9 cellular contexts compared by ENCODE assay signal in the genomic region with DNA sequence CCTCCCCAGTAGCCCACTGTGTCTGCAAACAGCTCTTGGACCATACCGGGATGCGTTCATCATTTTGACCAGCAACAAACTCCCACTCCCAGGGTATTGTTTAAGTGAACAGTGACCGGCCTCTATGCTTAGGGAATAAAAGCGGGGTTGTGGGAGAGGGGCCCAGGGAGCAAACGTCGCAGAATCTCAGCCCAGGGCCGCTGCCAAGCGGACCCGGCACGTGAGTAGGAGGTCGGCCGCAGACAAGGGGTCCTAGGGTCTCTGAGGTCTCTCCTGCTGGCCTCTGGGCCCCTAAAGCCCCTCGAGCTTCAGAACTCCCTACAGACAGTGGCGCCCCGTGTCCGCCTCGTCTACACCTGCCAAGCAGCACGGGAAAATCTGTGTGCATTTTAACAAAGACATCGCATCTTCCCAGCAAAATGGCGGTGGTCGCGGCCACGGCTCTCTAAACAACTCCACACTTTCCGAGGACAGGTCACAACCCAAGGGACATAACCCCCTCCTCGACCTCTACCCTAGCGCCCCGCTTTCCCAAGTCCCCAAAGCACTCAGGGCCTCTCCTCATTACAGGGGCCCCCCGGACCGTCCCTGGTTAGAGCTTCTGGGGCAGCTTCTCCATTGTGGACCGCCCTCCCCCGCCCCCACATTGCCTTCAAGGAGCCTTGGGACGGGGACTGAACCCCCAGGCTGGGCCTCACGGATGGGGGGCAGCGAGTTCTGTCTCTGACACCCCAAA. TPM values are rescaled to one million over a fixed set of nuclear protein-coding genes. Genes with fewer than 3 reads are reported as not detected.
DNase-seq lines count a peak whose midpoint lies in the region; ATAC-seq and TF ChIP-seq lines count a peak whose summit lies in the region.
"Had no signal": no experiment of that assay in that cellular context is flagged by ENCODE, and none has a peak within 500 bp of the region (broad histone marks: within the 10 kb centered on the region; RNA-seq: fewer than 3 reads in every experiment).

No MANE protein-coding gene starts in this region.

- no peaks in the 10 kb centered on the region; the same call in 1 of the 2 replicates for H4K20me1 ChIP-seq in SK-N-SH (ENCODE audit: insufficient read depth)

- peaks cover 22% of the 10 kb centered on the region for H3K79me2 ChIP-seq in SK-N-SH (ENCODE audit: insufficient read depth)

- ATAC-seq in SK-N-SH treated with all-trans-retinoic acid at 6 μM for 48 hours (no peak), GM18861 (IDR thresholded peaks at IDR 0.05; ENCODE audit: unreplicated experiment) (no peak)
- no peak for ATAC-seq in stimulated activated naive B cell treated with anti-CD40 and anti-IgM and Interleukin-4, amounts not matched to agents 10 μg/mL and 1 μg/mL and 100 μg/mL, for 72 hours (replicated peaks)

- H2AFZ ChIP-seq in SK-N-SH (ENCODE audit: low read depth) = no peak overlapping the region; the same call in 1 of the 2 replicates

- DNase-seq in SK-N-SH (no peak), SK-N-MC (ENCODE audit: low read depth, low spot score) (no peak), iPS DF 6.9 (ENCODE audit: low read depth, low spot score) (no peak), NCI-H2081 treated with DMSO at 0.1 percent for 48 hours (lab: John Stamatoyannopoulos, UW) (no peak), SIG-M5 treated with dmso at 0.1 percent for 504 hours (lab: John Stamatoyannopoulos, UW; ENCODE audit: unreplicated experiment) (no peak)
- DNase-seq in stimulated activated naive B cell treated with anti-CD40 and anti-IgM and Interleukin-4, amounts not matched to agents 10 μg/mL and 1 μg/mL and 100 μg/mL, for 72 hours = no peak
- DNase-seq: KBM-7 had no signal

- peaks cover 0 to 4% of the 10 kb centered on the region in 2 donors for H3K36me3 Mint-ChIP-seq in stimulated activated naive B cell treated with anti-CD40 and anti-IgM and Interleukin-4, amounts not matched to agents 10 μg/mL and 1 μg/mL and 100 μg/mL, for 72 hours

- peaks cover 17% of the 10 kb centered on the region for H3F3A ChIP-seq in SK-N-SH (replicated peaks; ENCODE audit: insufficient read depth)

- H3K9ac ChIP-seq in SK-N-SH = peak overlapping the region; percentile 65
- H3K9ac ChIP-seq in SK-N-MC (ENCODE audit: insufficient read length) = peak overlapping the region; percentile 84

- no peaks in the 10 kb centered on the region for H3K9me3 Mint-ChIP-seq in stimulated activated naive B cell treated with anti-CD40 and anti-IgM and Interleukin-4, amounts not matched to agents 10 μg/mL and 1 μg/mL and 100 μg/mL, for 72 hours

- H3K36me3 ChIP-seq in SK-N-SH (replicated peaks in 1 of 2; ENCODE audit: control insufficient read depth in 1 of 2, insufficient read depth in 2 of 2, low read length in 1 of 2) = no peaks in the 10 kb centered on the region
- H3K36me3 ChIP-seq in SK-N-MC (ENCODE audit: insufficient read depth, low read length) = no peaks in the 10 kb centered on the region
- no peaks in the 10 kb centered on the region for H3K36me3 ChIP-seq in iPS DF 6.9 (ENCODE audit: control insufficient read depth, insufficient read depth, low read length)

- H3K4me3 ChIP-seq in SK-N-SH (ENCODE audit: low read depth in 2 of 2, low read length in 1 of 2) (no peak overlapping the region), SK-N-MC (peak overlapping the region; percentile 79), iPS DF 6.9 (ENCODE audit: low read length) (peak overlapping the region; percentile 65; the same call in 1 of the 2 replicates)

- peaks cover 0 to 31% of the 10 kb centered on the region in 2 experiments; a peak in 2 of 4 replicates for H3K4me1 ChIP-seq in SK-N-SH (ENCODE audit: control insufficient read depth in 1 of 2, insufficient read depth in 2 of 2, low read depth in 1 of 2, low read length in 1 of 2)
- peaks cover 7% of the 10 kb centered on the region for H3K4me1 ChIP-seq in iPS DF 6.9 (ENCODE audit: control insufficient read depth, insufficient read depth, low read length)

- peaks cover 29 to 58% of the 10 kb centered on the region in 2 donors for H3K4me1 Mint-ChIP-seq in stimulated activated naive B cell treated with anti-CD40 and anti-IgM and Interleukin-4, amounts not matched to agents 10 μg/mL and 1 μg/mL and 100 μg/mL, for 72 hours

- no peak for TF ChIP-seq EP300 in SK-N-SH (IDR thresholded peaks at IDR 0.05; ENCODE audit: borderline replicate concordance in 1 of 2, low read depth in 1 of 2, low read length in 1 of 2)

- no peaks in the 10 kb centered on the region for H3K27me3 ChIP-seq in SK-N-SH (ENCODE audit: insufficient read depth)
- H3K27me3 ChIP-seq in iPS DF 6.9 (ENCODE audit: control insufficient read depth, insufficient read depth, low read length) = peaks cover 13% of the 10 kb centered on the region

- H3K9me3 ChIP-seq in SK-N-SH = no peaks in the 10 kb centered on the region
- no peaks in the 10 kb centered on the region for H3K9me3 ChIP-seq in SK-N-MC (ENCODE audit: low read depth, low read length)
- H3K9me3 ChIP-seq in iPS DF 6.9 (ENCODE audit: control insufficient read depth, insufficient read depth, low read length) = no peaks in the 10 kb centered on the region

- POLR2A ChIA-PET in SK-N-SH (lab: Yijun Ruan, JAX) = interaction anchor here (1.4 to 1.5 kb wide), 5 partner anchors 10 to 195 kb away, joined by 3 to 9 read pairs (median 4); a partner anchor contains a TSS

- WGBS in SK-N-SH (ENCODE audit: low lambda C conversion rate) = 74% methylated on average over 29 of the region's 34 CpGs
- no CpG with 5 or more reads among the region's 34 CpGs for WGBS in iPS DF 6.9 (ENCODE audit: insufficient coverage, insufficient read length)

- no peak for TF ChIP-seq RAD21 in SK-N-SH (IDR thresholded peaks at IDR 0.05; ENCODE audit: low read length)

- H3K27ac ChIP-seq in SK-N-SH (ENCODE audit: low read depth in 2 of 2, low read length in 1 of 2) = no peak overlapping the region; a peak in 1 of 4 replicates
- no peak overlapping the region for H3K27ac ChIP-seq in SK-N-MC
- H3K27ac ChIP-seq in iPS DF 6.9 (ENCODE audit: low read length) = no peak overlapping the region

- peak overlapping the region; percentile 98; the same call in 1 of the 2 replicates for H3K4me2 ChIP-seq in SK-N-SH

- H3K4me3 Mint-ChIP-seq in stimulated activated naive B cell treated with anti-CD40 and anti-IgM and Interleukin-4, amounts not matched to agents 10 μg/mL and 1 μg/mL and 100 μg/mL, for 72 hours = peak overlapping the region; percentile 73 to 79

- CTCF ChIA-PET in SK-N-SH (lab: Yijun Ruan, JAX) = interaction anchor here (0.6 to 2.0 kb wide), 2 partner anchors 59 to 140 kb away, joined by 3 to 7 read pairs; no protein-coding TSS in a partner anchor

- TF ChIP-seq CTCF in SK-N-SH (IDR thresholded peaks at IDR 0.05) = no peak

- peak overlapping the region; percentile 85 for H3K27ac Mint-ChIP-seq in stimulated activated naive B cell treated with anti-CD40 and anti-IgM and Interleukin-4, amounts not matched to agents 10 μg/mL and 1 μg/mL and 100 μg/mL, for 72 hours

- no peaks in the 10 kb centered on the region for H3K9me2 ChIP-seq in SK-N-SH

- H3K27me3 Mint-ChIP-seq in stimulated activated naive B cell treated with anti-CD40 and anti-IgM and Interleukin-4, amounts not matched to agents 10 μg/mL and 1 μg/mL and 100 μg/mL, for 72 hours = peaks cover 51 to 71% of the 10 kb centered on the region in 2 donors

TF ChIP-seq in SK-N-SH, 30 proteins besides CTCF, POLR2A, EP300 and RAD21:
- TF ChIP-seq NRF1 (IDR thresholded peaks at IDR 0.05; ENCODE audit: low read depth, low read length) = no peak
- TF ChIP-seq GABPA (IDR thresholded peaks at IDR 0.05; ENCODE audit: low read depth) = no peak
- no peak for TF ChIP-seq ELF1 (IDR thresholded peaks at IDR 0.05)
- no peak for TF ChIP-seq RFX5 (IDR thresholded peaks at IDR 0.05; ENCODE audit: low read length)
- TF ChIP-seq, protein P1, sequence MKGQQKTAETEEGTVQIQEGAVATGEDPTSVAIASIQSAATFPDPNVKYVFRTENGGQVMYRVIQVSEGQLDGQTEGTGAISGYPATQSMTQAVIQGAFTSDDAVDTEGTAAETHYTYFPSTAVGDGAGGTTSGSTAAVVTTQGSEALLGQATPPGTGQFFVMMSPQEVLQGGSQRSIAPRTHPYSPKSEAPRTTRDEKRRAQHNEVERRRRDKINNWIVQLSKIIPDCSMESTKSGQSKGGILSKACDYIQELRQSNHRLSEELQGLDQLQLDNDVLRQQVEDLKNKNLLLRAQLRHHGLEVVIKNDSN (IDR thresholded peaks at IDR 0.05; ENCODE audit: borderline replicate concordance, low read depth) = no peak
- no peak for TF ChIP-seq FOXJ3 (CRISPR knock-in tag; IDR thresholded peaks at IDR 0.05)

TF ChIP-seq in SK-N-SH treated with all-trans-retinoic acid at 6 μM for 48 hours, 23 proteins besides CTCF, POLR2A, EP300 and RAD21 (continues in another document):
- TF ChIP-seq GLIS3 (CRISPR knock-in tag; IDR thresholded peaks at IDR 0.05) (no peak), TCF4 (CRISPR knock-in tag; IDR thresholded peaks at IDR 0.05; ENCODE audit: borderline replicate concordance) (no peak), ZFP3 (CRISPR knock-in tag; IDR thresholded peaks at IDR 0.05) (no peak), ARNTL (CRISPR knock-in tag; IDR thresholded peaks at IDR 0.05; ENCODE audit: borderline replicate concordance, low read depth) (no peak), TOX (CRISPR knock-in tag; IDR thresholded peaks at IDR 0.05; ENCODE audit: borderline replicate concordance) (no peak), ZNF565 (CRISPR knock-in tag; conservative IDR thresholded peaks at IDR 0.05; ENCODE audit: low read depth) (no peak)

RNA-seq across cellular contexts. Expression of a gene that starts 3.9 kb away (rescaled TPM):
- polyA plus RNA-seq in SK-N-SH (2012; rRNA removed) = 20.3 and 24.2 TPM in 2 replicates
- 11.1 and 17.2 TPM in 2 replicates for polyA plus RNA-seq in SK-N-SH (2012; cell fraction: cytosol; rRNA removed)
- polyA plus RNA-seq in SK-N-SH (2012; cell fraction: nucleus; rRNA removed) = 31.2 and 33.0 TPM in 2 replicates

RNA-seq across cellular contexts. Expression of a gene that starts 19.4 kb away (rescaled TPM):
- polyA plus RNA-seq in SK-N-SH (2012; rRNA removed) = not detected in 2 replicates
- not detected in 2 replicates for polyA plus RNA-seq in SK-N-SH (2012; cell fraction: cytosol; rRNA removed)
- polyA plus RNA-seq in SK-N-SH (2012; cell fraction: nucleus; rRNA removed) = 0.13 and 0.50 TPM in 2 replicates

RNA-seq across cellular contexts. Expression of a gene that starts 40.3 kb away (rescaled TPM):
- 27.5 and 27.6 TPM in 2 replicates for polyA plus RNA-seq in SK-N-SH (2012; rRNA removed)
- polyA plus RNA-seq in SK-N-SH (2012; cell fraction: cytosol; rRNA removed) = 15.9 and 21.5 TPM in 2 replicates
- polyA plus RNA-seq in SK-N-SH (2012; cell fraction: nucleus; rRNA removed) = 57.6 and 61.4 TPM in 2 replicates

RNA-seq across cellular contexts. Expression of a gene that starts 45.4 kb away (rescaled TPM):
- 478 and 642 TPM in 2 replicates for polyA plus RNA-seq in SK-N-SH (2012; rRNA removed)
- polyA plus RNA-seq in SK-N-SH (2012; cell fraction: cytosol; rRNA removed) = 510 and 587 TPM in 2 replicates
- 152 and 266 TPM in 2 replicates for polyA plus RNA-seq in SK-N-SH (2012; cell fraction: nucleus; rRNA removed)

Comparison
In these comparisons a context has a peak if more than half of its experiments do, and no peak if none do; other contexts are left out.
1. H3K4me3 ChIP-seq: peak in SK-N-MC (single experiment) and iPS DF 6.9 (single experiment); none in SK-N-SH (0 of 2).